ENCODE assay signal across 9 cellular contexts in the genomic region with DNA sequence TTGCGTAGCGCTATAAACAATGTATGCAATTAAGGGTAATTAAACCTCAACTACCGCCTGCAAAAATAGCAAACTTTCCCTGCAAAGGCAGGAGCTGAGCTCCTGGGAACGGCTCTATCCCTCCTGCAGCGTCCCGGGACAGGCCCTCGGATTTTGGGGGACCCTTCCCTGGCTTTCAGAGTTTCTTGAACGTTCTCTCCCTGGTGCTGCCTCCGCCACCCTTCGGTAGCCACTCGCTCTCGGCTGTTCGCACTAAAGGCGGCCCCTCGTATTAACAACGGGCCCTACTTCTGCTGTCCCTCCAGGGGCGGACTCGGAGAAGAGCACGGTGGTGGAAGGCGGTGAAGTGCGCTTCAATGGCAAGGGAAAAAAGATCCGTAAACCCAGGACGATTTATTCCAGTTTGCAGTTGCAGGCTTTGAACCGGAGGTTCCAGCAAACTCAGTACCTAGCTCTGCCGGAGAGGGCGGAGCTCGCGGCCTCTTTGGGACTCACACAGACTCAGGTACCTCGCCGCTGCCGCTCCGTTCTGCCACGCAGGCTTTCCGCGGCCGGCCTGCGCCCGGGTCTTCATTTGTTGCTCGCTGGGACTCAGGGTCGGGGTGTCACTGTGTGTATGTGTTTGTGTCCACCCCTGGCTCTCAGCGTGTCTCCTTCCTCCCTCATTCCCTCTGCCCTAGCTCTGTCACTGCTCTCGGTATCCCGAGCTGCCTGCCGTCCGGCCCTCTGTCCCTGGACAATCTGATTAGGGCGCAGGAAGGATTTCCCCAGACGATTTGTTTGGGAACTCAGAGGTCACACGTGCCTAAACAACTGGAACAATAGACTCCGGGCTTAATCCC. TPM values are rescaled to one million over a fixed set of nuclear protein-coding genes. Genes with fewer than 3 reads are reported as not detected.
DNase-seq lines count a peak whose midpoint lies in the region; ATAC-seq and TF ChIP-seq lines count a peak whose summit lies in the region.
"Had no signal": no experiment of that assay in that cellular context is flagged by ENCODE, and none has a peak within 500 bp of the region (broad histone marks: within the 10 kb centered on the region; RNA-seq: fewer than 3 reads in every experiment).

No MANE protein-coding gene starts in this region.

- CTCF ChIA-PET in Caco-2 (lab: Charles Lee) = interaction anchor here (0.8 to 1.0 kb wide), 3 partner anchors 9 to 164 kb away, joined by 3 read pairs; a partner anchor contains a TSS

- H3K4me1 Mint-ChIP-seq in Caco-2 (ENCODE audit: low read depth, unreplicated experiment) = no peaks in the 10 kb centered on the region

- H3K4me3 ChIP-seq in Caco-2 (ENCODE audit: low read depth, low read length) (peak overlapping the region; percentile 49), epithelial cell of proximal tubule (ENCODE audit: low read depth, low read length) (no peak overlapping the region), skeletal muscle cell (ENCODE audit: low read depth, low read length) (peak overlapping the region; percentile 68)

- intact Hi-C loops in Caco-2 (cut with micrococcal nuclease; ENCODE audit: unreplicated experiment) = loop anchor here (10.0 kb wide), 1 partner anchor 82 kb away; no protein-coding TSS in a partner anchor

- no peaks in the 10 kb centered on the region for H3K27me3 ChIP-seq in Caco-2 (replicated peaks; ENCODE audit: control insufficient read depth, insufficient read depth, low read length)

- ATAC-seq in HG02973 (IDR thresholded peaks at IDR 0.05; ENCODE audit: unreplicated experiment) (peak; percentile 40), HG02588 (IDR thresholded peaks at IDR 0.05; ENCODE audit: unreplicated experiment) (no peak), HG03565 (IDR thresholded peaks at IDR 0.05; ENCODE audit: unreplicated experiment) (no peak)
- peak; percentile 47 to 48 for ATAC-seq in activated CD4-positive, CD25-positive, alpha-beta regulatory T cell treated with anti-CD3 and anti-CD28 coated beads, Interleukin-2, amount 50 U/mL, for 24 hours
- ATAC-seq: heart left ventricle had no signal

- no peaks in the 10 kb centered on the region for H3K36me3 ChIP-seq in Caco-2 (ENCODE audit: control insufficient read depth, insufficient read depth, low read length)
- H3K36me3 ChIP-seq: heart left ventricle had no signal

- no TSS peak for BruUV-seq in Caco-2 (replicated peaks; lab: Mats Ljungman, UMichigan)

- peaks cover 14% of the 10 kb centered on the region for H3K36me3 Mint-ChIP-seq in Caco-2 (ENCODE audit: insufficient read depth, unreplicated experiment)

- POLR2A ChIA-PET in Caco-2 (lab: Charles Lee) = no interaction called here

- H3K9me3 Mint-ChIP-seq in Caco-2 (ENCODE audit: unreplicated experiment) = no peaks in the 10 kb centered on the region

- DNase-seq in Caco-2 = peak; percentile 47 to 51
- DNase-seq in epithelial cell of proximal tubule (ENCODE audit: low read depth) = no peak
- no peak for DNase-seq in skeletal muscle cell (ENCODE audit: low read depth)
- no peak for DNase-seq in mucosa of gallbladder (ENCODE audit: low spot score)

- H3K4me3 Mint-ChIP-seq in Caco-2 (ENCODE audit: unreplicated experiment) = peak overlapping the region; percentile 95

- H3K4me1 ChIP-seq in Caco-2 = no peaks in the 10 kb centered on the region

- TF ChIP-seq CTCF in Caco-2 (IDR thresholded peaks at IDR 0.05; ENCODE audit: insufficient read depth in 1 of 2, low read depth in 1 of 2, low read length in 1 of 2, severe bottlenecking in 1 of 2, unreplicated experiment in 1 of 2) (peak in 1 of 2 experiments; percentile 8), epithelial cell of proximal tubule (conservative IDR thresholded peaks at IDR 0.05; ENCODE audit: low read depth, low read length) (peak; percentile 5)

- peaks cover 14% of the 10 kb centered on the region for H3K27me3 Mint-ChIP-seq in Caco-2 (ENCODE audit: insufficient read depth, unreplicated experiment)

- H3K27ac Mint-ChIP-seq in Caco-2 (ENCODE audit: unreplicated experiment) = no peak overlapping the region

- H3K9me3 ChIP-seq in Caco-2 = no peaks in the 10 kb centered on the region
- H3K9me3 ChIP-seq: heart left ventricle had no signal

RNA-seq across cellular contexts. Expression of a gene that starts 1.3 kb away (rescaled TPM):
- total RNA-seq in Caco-2 (2022) = 1.2 TPM in 2 replicates
- 0.22 TPM in 1 of 2 replicates, not detected in the other for total RNA-seq in epithelial cell of proximal tubule
- 0.46 TPM for total RNA-seq in mucosa of gallbladder

RNA-seq across cellular contexts. Expression of a gene that starts 16.1 kb away (rescaled TPM):
- 0.79 and 0.82 TPM in 2 replicates for total RNA-seq in Caco-2 (2022)
- total RNA-seq in epithelial cell of proximal tubule = 0.12 TPM in 1 of 2 replicates, not detected in the other
- total RNA-seq in mucosa of gallbladder = 0.14 TPM
- total RNA-seq: heart left ventricle had no signal

Comparison
In these comparisons a context has a peak if more than half of its experiments do, and no peak if none do; other contexts are left out.
1. DNase-seq: peak in Caco-2 (2 of 2); none in epithelial cell of proximal tubule (single experiment), skeletal muscle cell (single experiment) and mucosa of gallbladder (single experiment).
2. ATAC-seq: peak in HG02973 (single experiment) and activated CD4-positive, CD25-positive, alpha-beta regulatory T cell treated with anti-CD3 and anti-CD28 coated beads, Interleukin-2, amount 50 U/mL, for 24 hours (2 of 2); none in HG02588 (single experiment) and HG03565 (single experiment).